ENCODE assay signal across 8 cellular contexts in the genomic region with DNA sequence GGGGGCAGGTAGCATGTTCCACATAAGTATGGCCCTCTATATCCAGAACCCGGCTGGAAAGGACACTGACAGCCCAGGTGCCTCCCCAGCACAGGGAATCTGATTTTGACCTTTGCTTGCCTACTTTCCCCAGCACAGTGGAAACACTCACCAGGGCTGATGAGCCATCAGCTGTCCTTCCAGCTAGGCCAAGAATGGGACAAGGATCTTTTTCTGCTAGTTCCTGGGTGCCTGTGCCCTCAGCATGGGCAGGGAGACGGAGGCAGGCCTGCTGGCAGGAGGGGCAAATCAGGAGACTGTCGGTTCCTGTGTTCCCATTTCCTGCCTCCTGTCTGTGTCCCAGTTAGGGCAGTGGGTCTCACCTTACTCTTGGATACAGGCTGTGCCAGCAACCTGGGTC. TPM values are rescaled to one million over a fixed set of nuclear protein-coding genes. Genes with fewer than 3 reads are reported as not detected.
A peak's percentile ranks its signal among the peaks of the same experiment; 100 is the strongest.
DNase-seq lines count a peak whose midpoint lies in the region; ATAC-seq and TF ChIP-seq lines count a peak whose summit lies in the region.

No MANE protein-coding gene starts in this region.

- H2AFZ ChIP-seq in GM23338 = no peak overlapping the region

- no peaks in the 10 kb centered on the region for H3K9me2 ChIP-seq in GM23338 (ENCODE audit: insufficient read depth)

- TF ChIP-seq CTCF in GM23338 (conservative IDR thresholded peaks at IDR 0.05; ENCODE audit: low read depth in 2 of 2) (no peak), VCaP (conservative IDR thresholded peaks at IDR 0.05) (no peak), right atrium auricular region (IDR thresholded peaks at IDR 0.05) (no peak)

- no peaks in the 10 kb centered on the region for H3K27me3 ChIP-seq in GM23338 (ENCODE audit: insufficient read depth)
- H3K27me3 ChIP-seq in right atrium auricular region = no peaks in the 10 kb centered on the region
- peaks cover 27% of the 10 kb centered on the region for H3K27me3 ChIP-seq in skeletal muscle satellite cell (ENCODE audit: control insufficient read depth, insufficient read depth, low read length)

- H3F3A ChIP-seq in GM23338 (replicated peaks; ENCODE audit: low read depth) = no peaks in the 10 kb centered on the region

- ATAC-seq in GM23338 = no peak

- H4K20me1 ChIP-seq in GM23338 (replicated peaks; ENCODE audit: insufficient read depth) = peaks cover 6% of the 10 kb centered on the region

- no peaks in the 10 kb centered on the region for H3K9me3 Mint-ChIP-seq in GM23338

- H3K4me3 ChIP-seq in GM23338 (peak overlapping the region; percentile 78), right atrium auricular region (peak overlapping the region; percentile 67 to 78), skeletal muscle satellite cell (ENCODE audit: low read length) (no peak overlapping the region)

- H3K9me3 ChIP-seq in right atrium auricular region = no peaks in the 10 kb centered on the region
- H3K9me3 ChIP-seq in skeletal muscle satellite cell (replicated peaks; ENCODE audit: low read length) = no peaks in the 10 kb centered on the region

- H3K4me1 ChIP-seq in GM23338 (ENCODE audit: insufficient read depth) (peaks cover 33% of the 10 kb centered on the region), right atrium auricular region (peaks cover 0 to 34% of the 10 kb centered on the region in 2 donors), skeletal muscle satellite cell (ENCODE audit: control insufficient read depth, insufficient read depth, low read length) (peaks cover 5% of the 10 kb centered on the region)

- H3K4me1 Mint-ChIP-seq in GM23338 = peaks cover 44% of the 10 kb centered on the region

- H3K27ac ChIP-seq in GM23338 (ENCODE audit: low read depth) (no peak overlapping the region), VCaP (peak overlapping the region; percentile 88), right atrium auricular region (peak overlapping the region; percentile 66 to 87)

- peaks cover 51% of the 10 kb centered on the region for H3K79me2 ChIP-seq in GM23338 (replicated peaks; ENCODE audit: insufficient read depth)

- peak overlapping the region; percentile 82 for H3K4me3 Mint-ChIP-seq in GM23338

- DNase-seq in GM23338 (ENCODE audit: low spot score) (no peak), right atrium auricular region (ENCODE audit: low spot score) (no peak), A172 (ENCODE audit: low spot score) (no peak), NCI-H345 (lab: John Stamatoyannopoulos, UW) (no peak), HPDE6-E6E7 (ENCODE audit: extremely low spot score) (no peak), H4 (ENCODE audit: low spot score) (no peak)

- H3K4me2 ChIP-seq in GM23338 (peak overlapping the region; percentile 87), skeletal muscle satellite cell (ENCODE audit: low read length) (peak overlapping the region; percentile 90)

- H3K27me3 Mint-ChIP-seq in GM23338 (ENCODE audit: insufficient read depth, low read depth, poor library complexity) = peaks cover 13% of the 10 kb centered on the region

- H3K9ac ChIP-seq in skeletal muscle satellite cell (ENCODE audit: low read depth, low read length) = no peak overlapping the region

- no peak overlapping the region for H3K27ac Mint-ChIP-seq in GM23338

- no peaks in the 10 kb centered on the region; the same call in 1 of the 2 replicates for H3K36me3 ChIP-seq in GM23338 (ENCODE audit: insufficient read depth)
- H3K36me3 ChIP-seq in right atrium auricular region = no peaks in the 10 kb centered on the region
- no peaks in the 10 kb centered on the region for H3K36me3 ChIP-seq in skeletal muscle satellite cell (ENCODE audit: insufficient read depth, low read length)

- H3K36me3 Mint-ChIP-seq in GM23338 (ENCODE audit: low read depth) = no peaks in the 10 kb centered on the region

TF ChIP-seq in GM23338, 12 proteins besides CTCF, POLR2A, EP300 and RAD21 (continues in another document):
- TF ChIP-seq, protein P1, sequence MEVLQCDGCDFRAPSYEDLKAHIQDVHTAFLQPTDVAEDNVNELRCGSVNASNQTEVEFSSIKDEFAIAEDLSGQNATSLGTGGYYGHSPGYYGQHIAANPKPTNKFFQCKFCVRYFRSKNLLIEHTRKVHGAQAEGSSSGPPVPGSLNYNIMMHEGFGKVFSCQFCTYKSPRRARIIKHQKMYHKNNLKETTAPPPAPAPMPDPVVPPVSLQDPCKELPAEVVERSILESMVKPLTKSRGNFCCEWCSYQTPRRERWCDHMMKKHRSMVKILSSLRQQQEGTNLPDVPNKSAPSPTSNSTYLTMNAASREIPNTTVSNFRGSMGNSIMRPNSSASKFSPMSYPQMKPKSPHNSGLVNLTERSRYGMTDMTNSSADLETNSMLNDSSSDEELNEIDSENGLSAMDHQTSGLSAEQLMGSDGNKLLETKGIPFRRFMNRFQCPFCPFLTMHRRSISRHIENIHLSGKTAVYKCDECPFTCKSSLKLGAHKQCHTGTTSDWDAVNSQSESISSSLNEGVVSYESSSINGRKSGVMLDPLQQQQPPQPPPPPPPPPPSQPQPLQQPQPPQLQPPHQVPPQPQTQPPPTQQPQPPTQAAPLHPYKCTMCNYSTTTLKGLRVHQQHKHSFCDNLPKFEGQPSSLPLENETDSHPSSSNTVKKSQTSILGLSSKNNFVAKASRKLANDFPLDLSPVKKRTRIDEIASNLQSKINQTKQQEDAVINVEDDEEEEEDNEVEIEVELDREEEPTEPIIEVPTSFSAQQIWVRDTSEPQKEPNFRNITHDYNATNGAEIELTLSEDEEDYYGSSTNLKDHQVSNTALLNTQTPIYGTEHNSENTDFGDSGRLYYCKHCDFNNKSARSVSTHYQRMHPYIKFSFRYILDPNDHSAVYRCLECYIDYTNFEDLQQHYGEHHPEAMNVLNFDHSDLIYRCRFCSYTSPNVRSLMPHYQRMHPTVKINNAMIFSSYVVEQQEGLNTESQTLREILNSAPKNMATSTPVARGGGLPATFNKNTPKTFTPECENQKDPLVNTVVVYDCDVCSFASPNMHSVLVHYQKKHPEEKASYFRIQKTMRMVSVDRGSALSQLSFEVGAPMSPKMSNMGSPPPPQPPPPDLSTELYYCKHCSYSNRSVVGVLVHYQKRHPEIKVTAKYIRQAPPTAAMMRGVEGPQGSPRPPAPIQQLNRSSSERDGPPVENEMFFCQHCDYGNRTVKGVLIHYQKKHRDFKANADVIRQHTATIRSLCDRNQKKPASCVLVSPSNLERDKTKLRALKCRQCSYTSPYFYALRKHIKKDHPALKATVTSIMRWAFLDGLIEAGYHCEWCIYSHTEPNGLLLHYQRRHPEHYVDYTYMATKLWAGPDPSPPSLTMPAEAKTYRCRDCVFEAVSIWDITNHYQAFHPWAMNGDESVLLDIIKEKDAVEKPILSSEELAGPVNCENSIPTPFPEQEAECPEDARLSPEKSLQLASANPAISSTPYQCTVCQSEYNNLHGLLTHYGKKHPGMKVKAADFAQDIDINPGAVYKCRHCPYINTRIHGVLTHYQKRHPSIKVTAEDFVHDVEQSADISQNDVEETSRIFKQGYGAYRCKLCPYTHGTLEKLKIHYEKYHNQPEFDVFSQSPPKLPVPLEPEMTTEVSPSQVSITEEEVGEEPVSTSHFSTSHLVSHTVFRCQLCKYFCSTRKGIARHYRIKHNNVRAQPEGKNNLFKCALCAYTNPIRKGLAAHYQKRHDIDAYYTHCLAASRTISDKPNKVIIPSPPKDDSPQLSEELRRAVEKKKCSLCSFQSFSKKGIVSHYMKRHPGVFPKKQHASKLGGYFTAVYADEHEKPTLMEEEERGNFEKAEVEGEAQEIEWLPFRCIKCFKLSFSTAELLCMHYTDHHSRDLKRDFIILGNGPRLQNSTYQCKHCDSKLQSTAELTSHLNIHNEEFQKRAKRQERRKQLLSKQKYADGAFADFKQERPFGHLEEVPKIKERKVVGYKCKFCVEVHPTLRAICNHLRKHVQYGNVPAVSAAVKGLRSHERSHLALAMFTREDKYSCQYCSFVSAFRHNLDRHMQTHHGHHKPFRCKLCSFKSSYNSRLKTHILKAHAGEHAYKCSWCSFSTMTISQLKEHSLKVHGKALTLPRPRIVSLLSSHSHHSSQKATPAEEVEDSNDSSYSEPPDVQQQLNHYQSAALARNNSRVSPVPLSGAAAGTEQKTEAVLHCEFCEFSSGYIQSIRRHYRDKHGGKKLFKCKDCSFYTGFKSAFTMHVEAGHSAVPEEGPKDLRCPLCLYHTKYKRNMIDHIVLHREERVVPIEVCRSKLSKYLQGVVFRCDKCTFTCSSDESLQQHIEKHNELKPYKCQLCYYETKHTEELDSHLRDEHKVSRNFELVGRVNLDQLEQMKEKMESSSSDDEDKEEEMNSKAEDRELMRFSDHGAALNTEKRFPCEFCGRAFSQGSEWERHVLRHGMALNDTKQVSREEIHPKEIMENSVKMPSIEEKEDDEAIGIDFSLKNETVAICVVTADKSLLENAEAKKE (CRISPR knock-in tag; IDR thresholded peaks at IDR 0.05) = no peak
- TF ChIP-seq ZNF114 (CRISPR knock-in tag; IDR thresholded peaks at IDR 0.05) (no peak), EZH2phosphoT487 (IDR thresholded peaks at IDR 0.05; ENCODE audit: unreplicated experiment) (no peak)

RNA-seq across cellular contexts. Expression of a gene that starts 1.1 kb away (rescaled TPM):
- 78.4 and 98.4 TPM in 2 replicates for total RNA-seq in GM23338 (2014; rRNA removed; shearing (Covaris generic))
- polyA plus RNA-seq in GM23338 (2016; fragmentation: Nextera tagmentation; extraction: Ambion mirVana) = 54.1 and 58.9 TPM in 2 replicates
- 10 to 100 TPM; 51.5 to 55.4 TPM for total RNA-seq in right atrium auricular region
- total RNA-seq in skeletal muscle satellite cell (2012; rRNA removed) = 3.9 and 16.2 TPM in 2 replicates
- 24.7 and 47.7 TPM in 2 replicates for total RNA-seq in A172 (2014; rRNA removed; shearing (Covaris generic))
- 4.5 and 10.6 TPM in 2 replicates for total RNA-seq in H4 (2014; rRNA removed; shearing (Covaris generic))
